In genomic region chr5:1737790-1738405, GRCh38 we compare ENCODE assay signal across 9 cellular contexts.
A peak's percentile ranks its signal among the peaks of the same experiment; 100 is the strongest.
DNase-seq lines count a peak whose midpoint lies in the region; ATAC-seq and TF ChIP-seq lines count a peak whose summit lies in the region.
"Had no signal": no experiment of that assay in that cellular context is flagged by ENCODE, and none has a peak within 500 bp of the region (broad histone marks: within the 10 kb centered on the region; RNA-seq: fewer than 3 reads in every experiment).

No MANE protein-coding gene starts in this region.

- no peaks in the 10 kb centered on the region for H3K9me2 ChIP-seq in MM.1S (replicated peaks; ENCODE audit: insufficient read depth, low read length)

- no peaks in the 10 kb centered on the region for H3K9me3 ChIP-seq in MM.1S (replicated peaks; ENCODE audit: insufficient read depth, low read length)
- H3K9me3 ChIP-seq in heart right ventricle, result peaks cover 0 to 31% (median 8%) of the 10 kb centered on the region in 11 donors
- H3K9me3 ChIP-seq in testis, result no peaks in the 10 kb centered on the region

- no peak overlapping the region for H3K4me3 Mint-ChIP-seq in activated T-cell treated with anti-CD3 and anti-CD28 coated beads, Interleukin-2, amount 50 U/mL, for 4 hours

- H3K9ac ChIP-seq in MM.1S (ENCODE audit: low read length), result no peak overlapping the region

- no peaks in the 10 kb centered on the region for H3K36me3 Mint-ChIP-seq in activated T-cell treated with anti-CD3 and anti-CD28 coated beads, Interleukin-2, amount 50 U/mL, for 4 hours (ENCODE audit: insufficient read depth)

- no peaks in the 10 kb centered on the region for H3F3A ChIP-seq in MM.1S (ENCODE audit: insufficient read depth, low read length)

- H3K27me3 ChIP-seq in MM.1S (replicated peaks; ENCODE audit: insufficient read depth, low read length), result peaks cover 44% of the 10 kb centered on the region
- H3K27me3 ChIP-seq in heart right ventricle, result peaks cover 0 to 34% (median 4%) of the 10 kb centered on the region in 7 donors
- H3K27me3 ChIP-seq in testis, result no peaks in the 10 kb centered on the region

- H3K4me1 ChIP-seq in MM.1S (ENCODE audit: low read length) (no peaks in the 10 kb centered on the region), heart right ventricle (no peaks in the 10 kb centered on the region), testis (no peaks in the 10 kb centered on the region)

- TF ChIP-seq CTCF in MM.1S (IDR thresholded peaks at IDR 0.05; ENCODE audit: low read length) (peak; percentile 76), heart right ventricle (IDR thresholded peaks at IDR 0.05) (peak in 7 of 9 donors; percentile 31 to 65 (median 46)), testis (IDR thresholded peaks at IDR 0.05) (peak in 1 of 3 experiments; percentile 38)

- no peaks in the 10 kb centered on the region for H3K36me3 ChIP-seq in MM.1S (replicated peaks; ENCODE audit: insufficient read depth, low read length)
- H3K36me3 ChIP-seq in heart right ventricle, result no peaks in the 10 kb centered on the region
- no peaks in the 10 kb centered on the region for H3K36me3 ChIP-seq in testis (ENCODE audit: low read depth, missing control alignments)

- H3K9me3 Mint-ChIP-seq in activated T-cell treated with anti-CD3 and anti-CD28 coated beads, Interleukin-2, amount 50 U/mL, for 4 hours, result peaks cover 6% of the 10 kb centered on the region

- no peaks in the 10 kb centered on the region for H3K79me2 ChIP-seq in MM.1S (ENCODE audit: low read length)

- DNase-seq in Daoy (ENCODE audit: low read depth) (peak; percentile 30), MM.1S (peak; percentile 56), heart right ventricle (no peak), cortex of kidney (lab: John Stamatoyannopoulos, UW) (no peak), testis (no peak)
- DNase-seq in activated T-cell treated with anti-CD3 and anti-CD28 coated beads, Interleukin-2, amount 50 U/mL, for 4 hours, result peak; percentile 27
- peak; percentile 11 for DNase-seq in stimulated activated CD8-positive, alpha-beta memory T cell treated with anti-CD3 and anti-CD28 coated beads, Interleukin-4, amount 100 ng/mL, for 24 hours (ENCODE audit: low read depth)

- H2AFZ ChIP-seq in MM.1S (ENCODE audit: low read length), result no peak overlapping the region

- ATAC-seq in GM21423 (IDR thresholded peaks at IDR 0.05; ENCODE audit: unreplicated experiment) (peak; percentile 63), heart right ventricle (peak in 1 of 8 donors; percentile 44)
- peak; percentile 73 to 81 for ATAC-seq in activated T-cell treated with anti-CD3 and anti-CD28 coated beads, Interleukin-2, amount 50 U/mL, for 4 hours

- H3K27me3 Mint-ChIP-seq in activated T-cell treated with anti-CD3 and anti-CD28 coated beads, Interleukin-2, amount 50 U/mL, for 4 hours (ENCODE audit: low read depth), result peaks cover 25% of the 10 kb centered on the region

- H3K4me3 ChIP-seq in MM.1S (ENCODE audit: low read length) (no peak overlapping the region), heart right ventricle (no peak overlapping the region), testis (no peak overlapping the region)
- H3K4me3 ChIP-seq: skin epidermis had no signal

- no peak for TF ChIP-seq POLR2A in testis (IDR thresholded peaks at IDR 0.05)

- WGBS in heart right ventricle, 2 donors, result 32 to 34% methylated on average over 3 of the region's 3 CpGs
- 49 to 56% methylated on average over 3 of the region's 3 CpGs for WGBS in testis, 2 donors

- no peak overlapping the region for H3K4me2 ChIP-seq in MM.1S (ENCODE audit: low read depth, low read length)

- no peaks in the 10 kb centered on the region for H4K20me1 ChIP-seq in MM.1S (ENCODE audit: insufficient read depth, low read length)

- no peak overlapping the region for H3K27ac ChIP-seq in MM.1S (ENCODE audit: low read length)
- no peak overlapping the region for H3K27ac ChIP-seq in heart right ventricle
- no peak overlapping the region for H3K27ac ChIP-seq in testis
- H3K27ac ChIP-seq: skin epidermis had no signal

- intact Hi-C loops in heart right ventricle (cut with DNase I), result no loop called here
- intact Hi-C loops in testis (cut with DNase I; ENCODE audit: low total_unique reads), result no loop called here

- H3K4me1 Mint-ChIP-seq in activated T-cell treated with anti-CD3 and anti-CD28 coated beads, Interleukin-2, amount 50 U/mL, for 4 hours (ENCODE audit: low read depth), result no peaks in the 10 kb centered on the region

Comparison
In these comparisons a context has a peak if more than half of its experiments do, and no peak if none do; other contexts are left out.
1. DNase-seq: peak in Daoy (single experiment), MM.1S (single experiment), activated T-cell treated with anti-CD3 and anti-CD28 coated beads, Interleukin-2, amount 50 U/mL, for 4 hours (single experiment) and stimulated activated CD8-positive, alpha-beta memory T cell treated with anti-CD3 and anti-CD28 coated beads, Interleukin-4, amount 100 ng/mL, for 24 hours (single experiment); none in heart right ventricle (0 of 2), cortex of kidney (single experiment) and testis (single experiment).